8 cellular contexts compared by ENCODE assay signal in genomic region chrX:135522132-135522530, GRCh38. TPM values are rescaled to one million over a fixed set of nuclear protein-coding genes. Genes with fewer than 3 reads are reported as not detected.
A peak's percentile ranks its signal among the peaks of the same experiment; 100 is the strongest.
DNase-seq lines count a peak whose midpoint lies in the region; ATAC-seq and TF ChIP-seq lines count a peak whose summit lies in the region.

No MANE protein-coding gene starts in this region.

- peaks cover 8% of the 10 kb centered on the region for H3K9me3 Mint-ChIP-seq in progenitor cell of endocrine pancreas (ENCODE audit: low read depth)

- peaks cover 8% of the 10 kb centered on the region for H3K4me1 Mint-ChIP-seq in progenitor cell of endocrine pancreas (ENCODE audit: low read depth)

- peak overlapping the region; percentile 74 for H3K27ac ChIP-seq in SJCRH30

- H3K27me3 ChIP-seq in SJCRH30, result no peaks in the 10 kb centered on the region

- H3K9me3 ChIP-seq in SJCRH30 (replicated peaks), result no peaks in the 10 kb centered on the region

- peak; percentile 54 for TF ChIP-seq POLR2A in erythroblast (IDR thresholded peaks at IDR 0.05; ENCODE audit: low read length)

- 0 out of 2 replicates have a peak, but pooled peaks cover 2% of the 10 kb centered on the region for H3K4me1 ChIP-seq in SJCRH30

- H3K36me3 ChIP-seq in SJCRH30, result no peaks in the 10 kb centered on the region

- peaks cover 3% of the 10 kb centered on the region for H3K36me3 Mint-ChIP-seq in progenitor cell of endocrine pancreas (ENCODE audit: insufficient read depth)

- no peak for ATAC-seq in HG02759 (IDR thresholded peaks at IDR 0.05; ENCODE audit: unreplicated experiment)

- no peak for TF ChIP-seq CTCF in GM12864 (IDR thresholded peaks at IDR 0.05; ENCODE audit: low read depth, low read length, missing control alignments)
- TF ChIP-seq CTCF in progenitor cell of endocrine pancreas (IDR thresholded peaks at IDR 0.05; ENCODE audit: unreplicated experiment), result no peak

- DNase-seq in GM12864 (ENCODE audit: low read depth), result no peak
- DNase-seq in SJCRH30, result no peak
- DNase-seq in erythroblast (lab: John Stamatoyannopoulos, UW), result peak; percentile 76 to 88
- no peak for DNase-seq in progenitor cell of endocrine pancreas (ENCODE audit: low spot score, unreplicated experiment)
- no peak for DNase-seq in NCI-H1105 (lab: John Stamatoyannopoulos, UW)
- no peak for DNase-seq in NCI-H524 (lab: John Stamatoyannopoulos, UW)
- DNase-seq in SHP77 treated with DMSO at 0.1 percent for 48 hours (lab: John Stamatoyannopoulos, UW), result no peak

- H3K27me3 Mint-ChIP-seq in progenitor cell of endocrine pancreas, result no peaks in the 10 kb centered on the region

- H3K4me3 ChIP-seq in GM12864 (ENCODE audit: low read depth, low read length) (peak overlapping the region; percentile 60), SJCRH30 (peak overlapping the region; percentile 78)

- H3K27ac Mint-ChIP-seq in progenitor cell of endocrine pancreas, result peak overlapping the region; percentile 92

- H3K4me3 Mint-ChIP-seq in progenitor cell of endocrine pancreas (ENCODE audit: low read depth), result peak overlapping the region; percentile 84

RNA-seq across cellular contexts. Expression of gene INTS6L, which starts 1.7 kb away (rescaled TPM):
- total RNA-seq in SJCRH30 (2014; rRNA removed; shearing (Covaris generic)), result 12.0 and 13.6 TPM in 2 replicates
- total RNA-seq in progenitor cell of endocrine pancreas, result 14.6 and 14.8 TPM in 2 replicates

Comparison
In these comparisons a context has a peak if more than half of its experiments do, and no peak if none do; other contexts are left out.
1. DNase-seq: peak in erythroblast (2 of 2); none in GM12864 (single experiment), SJCRH30 (0 of 2), progenitor cell of endocrine pancreas (single experiment), NCI-H1105 (single experiment), NCI-H524 (0 of 2) and SHP77 treated with DMSO at 0.1 percent for 48 hours (single experiment).